Comparison of ENCODE assay signal across 1 cellular context in genomic region chr7:147824671-147825070, GRCh38.
TF ChIP-seq lines count a peak whose summit lies in the region.

No MANE protein-coding gene starts in this region.

TF ChIP-seq in K562, 482 proteins besides CTCF, POLR2A, EP300 and RAD21 (continued from another document):
- no peak for TF ChIP-seq MNT (conservative IDR thresholded peaks at IDR 0.05)
- no peak for TF ChIP-seq SRSF1 (IDR thresholded peaks at IDR 0.05; ENCODE audit: low read depth, low read length)
- no peak for TF ChIP-seq SNIP1 (IDR thresholded peaks at IDR 0.05; ENCODE audit: low read depth)
